16 cellular contexts compared by ENCODE assay signal in genomic region chr10:121594623-121595320, GRCh38. TPM values are rescaled to one million over a fixed set of nuclear protein-coding genes. Genes with fewer than 3 reads are reported as not detected.
DNase-seq lines count a peak whose midpoint lies in the region; ATAC-seq, FAIRE-seq and TF ChIP-seq lines count a peak whose summit lies in the region.
"Had no signal": no experiment of that assay in that cellular context is flagged by ENCODE, and none has a peak within 500 bp of the region (broad histone marks: within the 10 kb centered on the region; RNA-seq: fewer than 3 reads in every experiment).

No MANE protein-coding gene starts in this region.

- H3K27me3 ChIP-seq in cardiac muscle cell (no peaks in the 10 kb centered on the region), right cardiac atrium (ENCODE audit: control insufficient read depth, insufficient read depth) (no peaks in the 10 kb centered on the region), H1 (replicated peaks in 1 of 4; ENCODE audit: control insufficient read depth in 3 of 4, extremely low read depth in 1 of 4, insufficient read depth in 3 of 4, low read length in 3 of 4) (peaks cover 0 to under 1% (median 0%) of the 10 kb centered on the region in 4 experiments; a peak in 1 of 7 replicates)

- H3K9me3 Mint-ChIP-seq in nephron: no peaks in the 10 kb centered on the region
- H3K9me3 Mint-ChIP-seq: central memory CD8-positive, alpha-beta T cell; natural killer cell treated with Interleukin-12 subunit alpha and Interleukin-12 subunit beta and Interleukin-15 and Interleukin-18, amount 100 ng/mL, for 72 hours had no signal

- H4K5ac ChIP-seq in H1 (ENCODE audit: insufficient read length, low read depth, low read length): no peak overlapping the region

- TF ChIP-seq CTCF in cardiac muscle cell (IDR thresholded peaks at IDR 0.05; ENCODE audit: low read depth, low read length) (no peak), H1 (IDR thresholded peaks at IDR 0.05; ENCODE audit: control extremely low read depth in 1 of 3, insufficient read depth in 1 of 3, low read depth in 1 of 3, low read length in 3 of 3) (no peak), nephron (IDR thresholded peaks at IDR 0.05; ENCODE audit: unreplicated experiment in 3 of 3) (no peak)

- H3K4me1 ChIP-seq in cardiac muscle cell (ENCODE audit: low read depth) (peaks cover 44% of the 10 kb centered on the region), right cardiac atrium (ENCODE audit: control insufficient read depth, insufficient read depth, low read length) (peaks cover 3% of the 10 kb centered on the region), H1 (replicated peaks in 1 of 4; ENCODE audit: control insufficient read depth in 3 of 4, insufficient read depth in 4 of 4, low read length in 3 of 4) (peaks cover 9 to 44% (median 27%) of the 10 kb centered on the region in 4 experiments)

- H2AK5ac ChIP-seq in H1 (ENCODE audit: low read depth, low read length): peak overlapping the region; percentile 97; the same call in 1 of the 2 replicates

- H3K36me3 ChIP-seq in cardiac muscle cell (no peaks in the 10 kb centered on the region), H1 (ENCODE audit: control insufficient read depth in 2 of 4, insufficient read depth in 4 of 4, low read length in 3 of 4) (peaks cover 6 to 53% (median 16%) of the 10 kb centered on the region in 4 experiments)

- no peak overlapping the region for H3K14ac ChIP-seq in H1 (ENCODE audit: insufficient read length)

- H3K27ac ChIP-seq in cardiac muscle cell (peak overlapping the region; percentile 79), right cardiac atrium (ENCODE audit: low read length) (no peak overlapping the region), H1 (ENCODE audit: low read depth, low read length) (no peak overlapping the region)

- H4K20me1 ChIP-seq in H1 (replicated peaks in 1 of 2; ENCODE audit: control insufficient read depth in 1 of 2, insufficient read depth in 2 of 2, low read length in 2 of 2): peaks cover 39 to 51% of the 10 kb centered on the region in 2 experiments

- 84% methylated on average over 5 of the region's 5 CpGs for WGBS in right cardiac atrium
- WGBS in H1 (ENCODE audit: extremely low coverage in 1 of 2, insufficient coverage in 1 of 2, insufficient read length in 1 of 2, insufficient replicate concordance in 2 of 2, low coverage in 1 of 2, low lambda C conversion rate in 2 of 2, missing lambda C conversion rate in 1 of 2), 2 experiments: 85% methylated on average over 5 of the region's 5 CpGs; no CpG with 5 or more reads in 1 of the 2 experiments

- peaks cover 55 to 75% of the 10 kb centered on the region in 2 experiments for H3K79me2 ChIP-seq in H1 (ENCODE audit: control insufficient read depth in 1 of 2, insufficient read depth in 2 of 2, low read length in 2 of 2)

- no peak for TF ChIP-seq POLR2A in H1 (IDR thresholded peaks at IDR 0.05; ENCODE audit: control extremely low read depth in 1 of 2, low read depth in 2 of 2, low read length in 2 of 2)

- TF ChIP-seq EP300 in H1 (IDR thresholded peaks at IDR 0.05; ENCODE audit: borderline replicate concordance in 1 of 2, low read depth in 2 of 2, low read length in 2 of 2): no peak

- H3K56ac ChIP-seq in H1 (replicated peaks; ENCODE audit: insufficient read length, low read depth, low read length): no peak overlapping the region

- no peak overlapping the region for H4K91ac ChIP-seq in H1 (replicated peaks; ENCODE audit: insufficient read length, low read length)

- H2BK15ac ChIP-seq in H1 (ENCODE audit: low read length): 0 out of 2 replicates have a peak overlapping the region, but pooled peaks have one; percentile 100

- H3K9ac ChIP-seq in H1 (replicated peaks in 1 of 4; ENCODE audit: extremely low read depth in 1 of 4, low read depth in 3 of 4, low read length in 3 of 4): 0 out of 7 replicates have a peak overlapping the region, but pooled peaks of 1 of the 4 experiments have one; percentile 6

- H2BK20ac ChIP-seq in H1 (ENCODE audit: low read length): 0 out of 2 replicates have a peak overlapping the region, but pooled peaks have one; percentile 49

- FAIRE-seq in H1 (lab: Jason Lieb, UNC): no peak
- FAIRE-seq: A204.1, endothelial cell of umbilical vein, TTC549 had no signal

- intact Hi-C loops in right cardiac atrium (cut with DNase I): loop anchor here in 2 of 4 donors (5.0 to 10.0 kb wide), 2 partner anchors 647 to 650 kb away; no protein-coding TSS in a partner anchor

- H3K9me3 ChIP-seq in cardiac muscle cell (ENCODE audit: low read depth) (no peaks in the 10 kb centered on the region), right cardiac atrium (ENCODE audit: control insufficient read depth, low read length) (no peaks in the 10 kb centered on the region), H1 (ENCODE audit: insufficient read depth in 2 of 2, low read depth in 1 of 2, low read length in 1 of 2) (no peaks in the 10 kb centered on the region)

- H4K8ac ChIP-seq in H1 (ENCODE audit: extremely low read depth, insufficient read depth, low read length): no peak overlapping the region; the same call in 1 of the 2 replicates

- peak overlapping the region; percentile 90 to 95 (median 94) for H3K4me3 Mint-ChIP-seq in nephron
- H3K4me3 Mint-ChIP-seq: central memory CD8-positive, alpha-beta T cell; natural killer cell treated with Interleukin-12 subunit alpha and Interleukin-12 subunit beta and Interleukin-15 and Interleukin-18, amount 100 ng/mL, for 72 hours had no signal

- TF ChIP-seq RAD21 in H1 (IDR thresholded peaks at IDR 0.05 in 1 of 2, conservative IDR thresholded peaks at IDR 0.05 in 1 of 2; ENCODE audit: low read depth in 2 of 2, low read length in 2 of 2): no peak

- H3K23me2 ChIP-seq in H1 (ENCODE audit: low read depth, low read length): peaks cover 13% of the 10 kb centered on the region

- H2BK12ac ChIP-seq in H1 (ENCODE audit: low read depth, low read length): peak overlapping the region; percentile 96

- H2AFZ ChIP-seq in H1 (ENCODE audit: low read length): no peak overlapping the region

- ATAC-seq in right cardiac atrium (no peak), GM18861 (IDR thresholded peaks at IDR 0.05; ENCODE audit: unreplicated experiment) (no peak), GM19324 (IDR thresholded peaks at IDR 0.05; ENCODE audit: low FRiP score, unreplicated experiment) (no peak)
- ATAC-seq: left ventricle myocardium superior; natural killer cell treated with Interleukin-12 subunit alpha and Interleukin-12 subunit beta and Interleukin-15 and Interleukin-18, amount 100 ng/mL, for 72 hours had no signal

- H3K27me3 Mint-ChIP-seq in nephron (ENCODE audit: low read depth): peaks cover 76% of the 10 kb centered on the region

- peak overlapping the region; percentile 85 to 93 (median 91) for H3K27ac Mint-ChIP-seq in nephron
- H3K27ac Mint-ChIP-seq: natural killer cell treated with Interleukin-12 subunit alpha and Interleukin-12 subunit beta and Interleukin-15 and Interleukin-18, amount 100 ng/mL, for 72 hours had no signal

- H2BK5ac ChIP-seq in H1 (ENCODE audit: low read depth, low read length): peak overlapping the region; percentile 99; the same call in 1 of the 2 replicates

- H3K4me2 ChIP-seq in H1 (ENCODE audit: insufficient read depth in 1 of 2, low read depth in 2 of 2, low read length in 2 of 2): peak overlapping the region; percentile 88 to 99

- no peak overlapping the region for H3K4ac ChIP-seq in H1 (replicated peaks; ENCODE audit: insufficient read length, low read depth, low read length)

- peaks cover 19% of the 10 kb centered on the region; the same call in 1 of the 2 replicates for H3K79me1 ChIP-seq in H1 (ENCODE audit: low read depth, low read length)

- H3K4me1 Mint-ChIP-seq in nephron: peaks cover 44% of the 10 kb centered on the region

- no peak overlapping the region for H3K23ac ChIP-seq in H1 (ENCODE audit: insufficient read length)

- no peak overlapping the region for H3K18ac ChIP-seq in H1 (ENCODE audit: extremely low read depth, low read length)

- H2BK120ac ChIP-seq in H1 (replicated peaks; ENCODE audit: low read depth, low read length): no peak overlapping the region

- DNase-seq in cardiac muscle cell (ENCODE audit: low read depth in 1 of 2, low spot score in 1 of 2) (peak in 1 of 2 donors; percentile 47), right cardiac atrium (no peak), H1 (ENCODE audit: low read depth in 1 of 2, low spot score in 2 of 2) (no peak), NCI-H187 (lab: John Stamatoyannopoulos, UW) (no peak), DMS79 treated with DMSO at 0.1 percent for 48 hours (lab: John Stamatoyannopoulos, UW) (no peak)
- DNase-seq: activated gamma-delta T cell; left ventricle myocardium superior; stimulated activated naive CD4-positive, alpha-beta T cell had no signal

- H3K4me3 ChIP-seq in cardiac muscle cell (peak overlapping the region; percentile 50), right cardiac atrium (ENCODE audit: low read length) (no peak overlapping the region), H1 (ENCODE audit: extremely low read depth in 1 of 4, insufficient read depth in 2 of 4, low read depth in 3 of 4, low read length in 4 of 4) (peak overlapping the region; percentile 95 to 100 (median 97); a peak in 6 of 8 replicates)

- H3K36me3 Mint-ChIP-seq in nephron (ENCODE audit: low read depth): peaks cover 37% of the 10 kb centered on the region

- CTCF ChIA-PET in H1 (lab: Charles Lee; ENCODE audit: partially characterized antibody): interaction anchor here (0.6 to 1.6 kb wide), 6 partner anchors 11 to 293 kb away, joined by 3 to 5 read pairs (median 4); no protein-coding TSS in a partner anchor

- POLR2A ChIA-PET in H1 (lab: Charles Lee; ENCODE audit: partially characterized antibody): interaction anchor here (0.6 to 6.3 kb wide), 4 partner anchors 9 to 25 kb away, joined by 3 to 42 read pairs (median 3); no protein-coding TSS in a partner anchor

TF ChIP-seq in H1, 55 proteins besides CTCF, POLR2A, EP300 and RAD21 (continues in another document):
- TF ChIP-seq SIX5 (IDR thresholded peaks at IDR 0.05; ENCODE audit: low read depth, low read length): no peak
- TF ChIP-seq HDAC2 (IDR thresholded peaks at IDR 0.05; ENCODE audit: borderline replicate concordance in 1 of 2, low read depth in 2 of 2, low read length in 2 of 2): no peak
- no peak for TF ChIP-seq BCL11A (IDR thresholded peaks at IDR 0.05; ENCODE audit: low read depth in 2 of 2, low read length in 2 of 2)
- no peak for TF ChIP-seq BRCA1 (IDR thresholded peaks at IDR 0.05; ENCODE audit: low read depth, low read length)

RNA-seq across cellular contexts. Expression of gene FGFR2, which starts 3.5 kb away (rescaled TPM):
- total RNA-seq in cardiac muscle cell (47.1 and 50.6 TPM in 2 replicates), right cardiac atrium (10 to 100 TPM in 1 of 4 donors, 1 to 10 TPM in 3; 4.0 to 20.4 (median 5.6) TPM)
- polyA plus RNA-seq in cardiac muscle cell (47.5 and 51.3 TPM in 2 replicates), right cardiac atrium (16.5 TPM), H1 (2011; rRNA removed) (50.2 and 50.3 TPM in 2 replicates)
- total RNA-seq in H1 (2021; fragmentation: NEBNext Ultra II Directional; extraction: Animal tissue kit (Norgen Biotek cat#: 25700)): 81.2 and 81.6 TPM in 2 replicates
- polyA plus RNA-seq in H1 (2011; cell fraction: cytosol; rRNA removed): 69.6 TPM
- 128 TPM for polyA plus RNA-seq in H1 (2011; cell fraction: nucleus; rRNA removed)
- polyA plus RNA-seq in H1 (2012, experiment 1 of 2): 53.5 to 65.1 TPM (median 58.9 TPM) in 4 replicates
- polyA plus RNA-seq in H1 (2012, experiment 2 of 2): 15.2 TPM
- polyA plus RNA-seq in H1 (2013, experiment 1 of 2): 55.3 TPM
- polyA plus RNA-seq in H1 (2013, experiment 2 of 2): 59.0 TPM
- 126 and 168 TPM in 2 replicates for polyA minus RNA-seq in H1 (2011; rRNA and poly(A)+ RNA removed)
- polyA minus RNA-seq in H1 (2011; cell fraction: cytosol; rRNA and poly(A)+ RNA removed): 103 TPM
- 190 TPM for polyA minus RNA-seq in H1 (2011; cell fraction: nucleus; rRNA and poly(A)+ RNA removed)
- total RNA-seq: endothelial cell of umbilical vein had no signal
